Comparison of ENCODE assay signal across 13 cellular contexts in genomic region chr11:133898031-133898769, GRCh38.
DNase-seq lines count a peak whose midpoint lies in the region; ATAC-seq and TF ChIP-seq lines count a peak whose summit lies in the region.
"Had no signal": no experiment of that assay in that cellular context is flagged by ENCODE, and none has a peak within 500 bp of the region (broad histone marks: within the 10 kb centered on the region; RNA-seq: fewer than 3 reads in every experiment).

No MANE protein-coding gene starts in this region.

- DNase-seq in iPS DF 6.9 (ENCODE audit: low read depth, low spot score), result peak; percentile 20
- DNase-seq in T-helper 2 cell, result no peak
- DNase-seq in LoVo (ENCODE audit: low spot score), result no peak
- DNase-seq in activated CD4-positive, CD25-positive, alpha-beta regulatory T cell (lab: John Stamatoyannopoulos, UW), result no peak
- DNase-seq in medulla oblongata (ENCODE audit: extremely low spot score), result no peak
- DNase-seq: GM23248, NCI-H1048, NCI-H524 treated with DMSO at 0.1 percent for 48 hours had no signal

- H3K9me3 ChIP-seq in DOHH2 (ENCODE audit: control insufficient read depth, insufficient read depth, low read length) (no peaks in the 10 kb centered on the region; the same call in 1 of the 2 replicates), iPS DF 6.9 (ENCODE audit: control insufficient read depth, insufficient read depth, low read length) (no peaks in the 10 kb centered on the region)

- peak; percentile 25 for TF ChIP-seq CTCF in DOHH2 (IDR thresholded peaks at IDR 0.05; ENCODE audit: low read depth, low read length, poor library complexity, severe bottlenecking)

- H3K79me2 ChIP-seq in DOHH2 (ENCODE audit: control insufficient read depth, low read length), result no peaks in the 10 kb centered on the region

- no peak overlapping the region for H3K27ac ChIP-seq in DOHH2 (ENCODE audit: low read depth, low read length)
- H3K27ac ChIP-seq in iPS DF 6.9 (ENCODE audit: low read length), result no peak overlapping the region
- H3K27ac ChIP-seq: GM23248, skin epidermis had no signal

- H3K36me3 ChIP-seq in DOHH2 (ENCODE audit: control insufficient read depth, low read length), result no peaks in the 10 kb centered on the region
- H3K36me3 ChIP-seq in iPS DF 6.9 (ENCODE audit: control insufficient read depth, insufficient read depth, low read length), result peaks cover 9% of the 10 kb centered on the region

- no peaks in the 10 kb centered on the region for H3K4me1 ChIP-seq in DOHH2 (ENCODE audit: control insufficient read depth, low read length)
- H3K4me1 ChIP-seq in iPS DF 6.9 (ENCODE audit: control insufficient read depth, insufficient read depth, low read length), result no peaks in the 10 kb centered on the region; the same call in 1 of the 2 replicates

- peak; percentile 45 for ATAC-seq in GM18870 (IDR thresholded peaks at IDR 0.05; ENCODE audit: unreplicated experiment)
- ATAC-seq in HG03175 (IDR thresholded peaks at IDR 0.05; ENCODE audit: unreplicated experiment), result peak; percentile 34
- ATAC-seq: naive thymus-derived CD8-positive, alpha-beta T cell had no signal

- WGBS in iPS DF 6.9 (ENCODE audit: insufficient coverage, insufficient read length), result no CpG with 5 or more reads among the region's 17 CpGs

- H3K4me3 ChIP-seq in DOHH2 (ENCODE audit: low read length) (no peak overlapping the region), iPS DF 6.9 (ENCODE audit: low read length) (no peak overlapping the region)
- H3K4me3 ChIP-seq: GM23248, skin epidermis had no signal

- H3K27me3 ChIP-seq in DOHH2 (ENCODE audit: control insufficient read depth, low read length) (no peaks in the 10 kb centered on the region), iPS DF 6.9 (ENCODE audit: control insufficient read depth, insufficient read depth, low read length) (no peaks in the 10 kb centered on the region)

- no peaks in the 10 kb centered on the region for H3F3A ChIP-seq in DOHH2 (ENCODE audit: control insufficient read depth, insufficient read depth)

- H3K9me2 ChIP-seq in DOHH2 (replicated peaks; ENCODE audit: control insufficient read depth, low read length), result no peaks in the 10 kb centered on the region

- H4K20me1 ChIP-seq in DOHH2 (ENCODE audit: control insufficient read depth, insufficient read depth, low read depth, low read length), result no peaks in the 10 kb centered on the region

- H3K4me2 ChIP-seq in DOHH2 (ENCODE audit: low read length), result no peak overlapping the region
